Comparison of ENCODE assay signal across 8 cellular contexts in genomic region chr11:561148-562003, GRCh38. TPM values are rescaled to one million over a fixed set of nuclear protein-coding genes. Genes with fewer than 3 reads are reported as not detected.
DNase-seq lines count a peak whose midpoint lies in the region; ATAC-seq, FAIRE-seq and TF ChIP-seq lines count a peak whose summit lies in the region.

No MANE protein-coding gene starts in this region.

- H3K36me3 Mint-ChIP-seq in chondrocyte (ENCODE audit: low read depth), result no peaks in the 10 kb centered on the region

- POLR2A ChIA-PET in A549 (lab: Yijun Ruan, JAX), result interaction anchor here (0.6 kb wide), 1 partner anchor 15 kb away, joined by 3 read pairs; the partner anchor contains the start of gene PHRF1

- peaks cover 7% of the 10 kb centered on the region for H3K27me3 Mint-ChIP-seq in chondrocyte (ENCODE audit: low read depth)

- TF ChIP-seq RAD21 in A549 (conservative IDR thresholded peaks at IDR 0.05 in 1 of 2, IDR thresholded peaks at IDR 0.05 in 1 of 2), result no peak

- no peak for FAIRE-seq in A549 (lab: Jason Lieb, UNC)

- peak; percentile 78 to 81 for DNase-seq in A549 (ENCODE audit: low read depth in 1 of 2, low spot score in 1 of 2)
- DNase-seq in NOMO-1 treated with dmso at 0.1 percent for 144 hours (lab: John Stamatoyannopoulos, UW; ENCODE audit: unreplicated experiment), result peak; percentile 28
- no peak for DNase-seq in chondrocyte (ENCODE audit: low spot score)
- DNase-seq in aorta, result no peak
- DNase-seq in NCI-H1694 treated with DMSO at 0.1 percent for 48 hours (lab: John Stamatoyannopoulos, UW), result no peak

- WGBS in A549 (ENCODE audit: missing lambda C conversion rate), result 0% methylated on average over 3 of the region's 67 CpGs
- 12 to 22% methylated on average over 30 to 53 of the region's 67 CpGs for WGBS in mesodermal cell (ENCODE audit: insufficient coverage in 2 of 2), 2 experiments
- WGBS in aorta, 2 donors, result 11 to 12% methylated on average over 54 to 67 of the region's 67 CpGs

- intact Hi-C loops in aorta (cut with DNase I), result no loop called here

- no peak for TF ChIP-seq EP300 in A549 (IDR thresholded peaks at IDR 0.05)

- H3K4me3 ChIP-seq in A549 (peak overlapping the region; percentile 86), mesodermal cell (ENCODE audit: extremely low read depth, insufficient read depth, low read length, poor library complexity, severe bottlenecking) (peak overlapping the region; percentile 63), aorta (ENCODE audit: low read length in 2 of 2) (peak overlapping the region; percentile 41 to 62)

- no peaks in the 10 kb centered on the region for H3K27me3 ChIP-seq in aorta (ENCODE audit: control insufficient read depth in 1 of 2, insufficient read depth in 2 of 2, low read length in 1 of 2)

- H3K9me3 ChIP-seq in A549 (no peaks in the 10 kb centered on the region), mesodermal cell (ENCODE audit: control insufficient read depth, low read length) (no peaks in the 10 kb centered on the region), aorta (ENCODE audit: control insufficient read depth, low read length) (no peaks in the 10 kb centered on the region)

- H3K27ac Mint-ChIP-seq in chondrocyte (ENCODE audit: unreplicated experiment), result no peak overlapping the region

- no peak; the same call in 1 of the 2 replicates for TF ChIP-seq POLR2A in A549 (IDR thresholded peaks at IDR 0.05; ENCODE audit: low read length)

- peak overlapping the region; percentile 85 for H3K4me3 Mint-ChIP-seq in chondrocyte (ENCODE audit: unreplicated experiment)

- H3K4me1 ChIP-seq in A549 (peaks cover 20% of the 10 kb centered on the region), mesodermal cell (ENCODE audit: control insufficient read depth, insufficient read depth, low read length, poor library complexity, severe bottlenecking) (no peaks in the 10 kb centered on the region), aorta (ENCODE audit: control insufficient read depth in 1 of 2, insufficient read depth in 2 of 2, low read length in 2 of 2) (no peaks in the 10 kb centered on the region)

- peaks cover 13% of the 10 kb centered on the region for H3K4me1 Mint-ChIP-seq in chondrocyte (ENCODE audit: low read depth)

- H3K9me3 Mint-ChIP-seq in chondrocyte (ENCODE audit: low read depth), result no peaks in the 10 kb centered on the region

- H3K4me2 ChIP-seq in A549, result peak overlapping the region; percentile 90

- H3K27ac ChIP-seq in A549 (peak overlapping the region; percentile 90 to 94), mesodermal cell (ENCODE audit: low read depth, low read length, severe bottlenecking) (no peak overlapping the region), aorta (ENCODE audit: low read depth in 1 of 2, low read length in 2 of 2) (no peak overlapping the region)

- TF ChIP-seq CTCF in A549 (IDR thresholded peaks at IDR 0.05), result no peak
- TF ChIP-seq CTCF in chondrocyte (IDR thresholded peaks at IDR 0.05), result no peak

- H3K36me3 ChIP-seq in mesodermal cell (ENCODE audit: control insufficient read depth, insufficient read depth, low read length), result no peaks in the 10 kb centered on the region
- no peaks in the 10 kb centered on the region for H3K36me3 ChIP-seq in aorta (ENCODE audit: control insufficient read depth in 1 of 2, insufficient read depth in 2 of 2, low read length in 1 of 2)

- peak; percentile 30 to 55; a peak in 5 of 6 replicates for ATAC-seq in A549
- peak; percentile 40 for ATAC-seq in GM18502 (IDR thresholded peaks at IDR 0.05; ENCODE audit: poor library complexity, unreplicated experiment)
- peak; percentile 27 for ATAC-seq in HG02943 (IDR thresholded peaks at IDR 0.05; ENCODE audit: low read depth, unreplicated experiment)
- no peak for ATAC-seq in aorta (ENCODE audit: low FRiP score)

- CTCF ChIA-PET in A549 (lab: Yijun Ruan, JAX), result interaction anchor here (0.7 to 1.1 kb wide), 2 partner anchors 28 to 1321 kb away, joined by 3 read pairs; no protein-coding TSS in a partner anchor

TF ChIP-seq in A549, 52 proteins besides CTCF, POLR2A, EP300 and RAD21:
- no peak for TF ChIP-seq CEBPB (IDR thresholded peaks at IDR 0.05)
- 0 out of 2 replicates have a peak, but pooled peaks have one; percentile 37 for TF ChIP-seq MAZ (IDR thresholded peaks at IDR 0.05; ENCODE audit: borderline replicate concordance, low read depth, low read length)
- TF ChIP-seq MAX (IDR thresholded peaks at IDR 0.05), result peak; percentile 49
- no peak for TF ChIP-seq NPAS2 (CRISPR knock-in tag; IDR thresholded peaks at IDR 0.05; ENCODE audit: borderline replicate concordance)
- no peak for TF ChIP-seq SMC3 (IDR thresholded peaks at IDR 0.05)
- TF ChIP-seq FOSB (CRISPR knock-in tag; IDR thresholded peaks at IDR 0.05), result no peak
- no peak for TF ChIP-seq NR3C1 (IDR thresholded peaks at IDR 0.05)
- 0 out of 3 replicates have a peak, but pooled peaks have one; percentile 10 for TF ChIP-seq BCL3 (IDR thresholded peaks at IDR 0.05)
- TF ChIP-seq MYC (IDR thresholded peaks at IDR 0.05; ENCODE audit: borderline replicate concordance, low read length), result 0 out of 2 replicates have a peak, but pooled peaks have one; percentile 42
- no peak for TF ChIP-seq KDM1A (IDR thresholded peaks at IDR 0.05; ENCODE audit: low read depth)
- TF ChIP-seq GATA3 (IDR thresholded peaks at IDR 0.05; ENCODE audit: borderline replicate concordance), result no peak

RNA-seq across cellular contexts. Expression of gene RASSF7, which starts 0.6 kb away (rescaled TPM):
- 18.4 and 19.0 TPM in 2 replicates for polyA plus RNA-seq in A549 (2011; rRNA removed)
- polyA plus RNA-seq in A549 (2012; cell fraction: cytosol; rRNA removed), result 56.3 and 74.7 TPM in 2 replicates
- polyA plus RNA-seq in A549 (2012; cell fraction: nucleus; rRNA removed), result 101 and 152 TPM in 2 replicates
- 27.7 to 30.7 TPM (median 30.5 TPM) in 3 replicates for polyA plus RNA-seq in A549 (2017; fragmentation: RNase III; extraction: RNeasy Plus Mini Kit Qiagen cat#74134 plus additional on column Dnase treatment)
- polyA minus RNA-seq in A549 (2011; rRNA and poly(A)+ RNA removed), result 5.6 and 11.8 TPM in 2 replicates
- 20.0 to 31.3 TPM (median 28.7 TPM) in 3 replicates for total RNA-seq in chondrocyte
- polyA plus RNA-seq in mesodermal cell (2013, experiment 1 of 2), result 5.1 TPM
- 3.9 TPM for polyA plus RNA-seq in mesodermal cell (2013, experiment 2 of 2)
- total RNA-seq in aorta, result 1 to 10 TPM; 5.6 to 8.5 TPM
- polyA plus RNA-seq in aorta, result 1 to 10 TPM; 8.4 to 9.9 TPM

RNA-seq across cellular contexts. Expression of gene LMNTD2, which starts 0.8 kb away (rescaled TPM):
- polyA plus RNA-seq in A549 (2011; rRNA removed) (1.7 and 2.2 TPM in 2 replicates), A549 (2017; fragmentation: RNase III; extraction: RNeasy Plus Mini Kit Qiagen cat#74134 plus additional on column Dnase treatment) (2.6 to 4.2 TPM (median 3.5 TPM) in 3 replicates), aorta (1 to 10 TPM; 1.7 to 1.9 TPM)
- 3.6 and 5.1 TPM in 2 replicates for polyA plus RNA-seq in A549 (2012; cell fraction: cytosol; rRNA removed)
- polyA plus RNA-seq in A549 (2012; cell fraction: nucleus; rRNA removed), result 25.7 and 39.4 TPM in 2 replicates
- 0.50 and 0.97 TPM in 2 replicates for polyA minus RNA-seq in A549 (2011; rRNA and poly(A)+ RNA removed)
- total RNA-seq in chondrocyte (3.8 to 6.1 TPM (median 5.5 TPM) in 3 replicates), aorta (1 to 10 TPM; 1.4 to 1.9 TPM)
- 1.3 TPM for polyA plus RNA-seq in mesodermal cell (2013, experiment 1 of 2)
- polyA plus RNA-seq in mesodermal cell (2013, experiment 2 of 2), result 1.3 TPM

RNA-seq across cellular contexts. Expression of gene PHRF1, which starts 14.9 kb away (rescaled TPM):
- polyA plus RNA-seq in A549 (2011; rRNA removed) (8.6 and 10.8 TPM in 2 replicates), A549 (2017; fragmentation: RNase III; extraction: RNeasy Plus Mini Kit Qiagen cat#74134 plus additional on column Dnase treatment) (23.0 to 25.3 TPM (median 23.7 TPM) in 3 replicates), aorta (10 to 100 TPM in 1 of 2 donors, 1 to 10 TPM in 1; 7.6 to 18.1 TPM)
- polyA plus RNA-seq in A549 (2012; cell fraction: cytosol; rRNA removed), result 19.8 and 25.1 TPM in 2 replicates
- 46.9 and 57.6 TPM in 2 replicates for polyA plus RNA-seq in A549 (2012; cell fraction: nucleus; rRNA removed)
- polyA minus RNA-seq in A549 (2011; rRNA and poly(A)+ RNA removed), result 10.3 and 11.1 TPM in 2 replicates
- total RNA-seq in chondrocyte (24.6 to 34.1 TPM (median 25.9 TPM) in 3 replicates), aorta (10 to 100 TPM; 26.6 to 32.4 TPM)
- 22.1 TPM for polyA plus RNA-seq in mesodermal cell (2013, experiment 1 of 2)
- polyA plus RNA-seq in mesodermal cell (2013, experiment 2 of 2), result 18.6 TPM

RNA-seq across cellular contexts. Expression of gene LRRC56, which starts 24.0 kb away (rescaled TPM):
- polyA plus RNA-seq in A549 (2011; rRNA removed), result 0.30 and 0.32 TPM in 2 replicates
- 0.29 and 0.49 TPM in 2 replicates for polyA plus RNA-seq in A549 (2012; cell fraction: cytosol; rRNA removed)
- polyA plus RNA-seq in A549 (2012; cell fraction: nucleus; rRNA removed), result 2.3 and 2.6 TPM in 2 replicates
- polyA plus RNA-seq in A549 (2017; fragmentation: RNase III; extraction: RNeasy Plus Mini Kit Qiagen cat#74134 plus additional on column Dnase treatment), result 0.47 to 1.1 TPM (median 1.0 TPM) in 3 replicates
- 0.15 and 0.37 TPM in 2 replicates for polyA minus RNA-seq in A549 (2011; rRNA and poly(A)+ RNA removed)
- total RNA-seq in chondrocyte, result 2.6 to 2.9 TPM (median 2.7 TPM) in 3 replicates
- polyA plus RNA-seq in mesodermal cell (2013, experiment 1 of 2), result 0.77 TPM
- 0.66 TPM for polyA plus RNA-seq in mesodermal cell (2013, experiment 2 of 2)
- total RNA-seq in aorta, result 1 to 10 TPM; 1.0 to 1.3 TPM
- 1 to 10 TPM in 1 of 2 donors, under 1 TPM in 1; 0.25 to 1.5 TPM for polyA plus RNA-seq in aorta

RNA-seq across cellular contexts. Expression of gene HRAS, which starts 26.0 kb away (rescaled TPM):
- polyA plus RNA-seq in A549 (2011; rRNA removed) (56.3 and 63.3 TPM in 2 replicates), A549 (2017; fragmentation: RNase III; extraction: RNeasy Plus Mini Kit Qiagen cat#74134 plus additional on column Dnase treatment) (86.9 to 96.3 TPM (median 88.2 TPM) in 3 replicates), aorta (100 to 1,000 TPM in 1 of 2 donors, 10 to 100 TPM in 1; 75.9 to 142 TPM)
- 189 and 255 TPM in 2 replicates for polyA plus RNA-seq in A549 (2012; cell fraction: cytosol; rRNA removed)
- polyA plus RNA-seq in A549 (2012; cell fraction: nucleus; rRNA removed), result 141 and 185 TPM in 2 replicates
- polyA minus RNA-seq in A549 (2011; rRNA and poly(A)+ RNA removed), result 71.6 and 81.9 TPM in 2 replicates
- total RNA-seq in chondrocyte (65.1 to 77.7 TPM (median 68.0 TPM) in 3 replicates), aorta (10 to 100 TPM; 35.9 to 44.9 TPM)
- polyA plus RNA-seq in mesodermal cell (2013, experiment 1 of 2), result 44.8 TPM
- polyA plus RNA-seq in mesodermal cell (2013, experiment 2 of 2), result 42.3 TPM

Comparison
In these comparisons a context has a peak if more than half of its experiments do, and no peak if none do; other contexts are left out.
1. DNase-seq: peak in A549 (2 of 2) and NOMO-1 treated with dmso at 0.1 percent for 144 hours (single experiment); none in chondrocyte (single experiment), aorta (0 of 2) and NCI-H1694 treated with DMSO at 0.1 percent for 48 hours (single experiment).
2. H3K27ac ChIP-seq: peak in A549 (2 of 2); none in mesodermal cell (single experiment) and aorta (0 of 2).
3. Peak in every context shown above with its lines, with median percentiles within 50 percentile points of each other: H3K4me3 ChIP-seq.